11 cellular contexts compared by ENCODE assay signal in genomic region chr12:50625029-50625875, GRCh38.
DNase-seq lines count a peak whose midpoint lies in the region; ATAC-seq, FAIRE-seq and TF ChIP-seq lines count a peak whose summit lies in the region.
"Had no signal": no experiment of that assay in that cellular context is flagged by ENCODE, and none has a peak within 500 bp of the region (broad histone marks: within the 10 kb centered on the region; RNA-seq: fewer than 3 reads in every experiment).

No MANE protein-coding gene starts in this region.

- CTCF ChIA-PET in activated naive CD4-positive, alpha-beta T cell treated with anti-CD3 and anti-CD28 coated beads for 36 hours (lab: Charles Lee), result interaction anchor here (1.0 to 1.6 kb wide), 4 partner anchors 19 to 120 kb away, joined by 3 to 5 read pairs (median 4); partner anchors contain the start of gene DIP2B
- CTCF ChIA-PET in H1 (lab: Charles Lee; ENCODE audit: partially characterized antibody), result interaction anchor here (1.2 to 6.6 kb wide), 2 partner anchors 14 to 21 kb away, joined by 3 to 28 read pairs; no protein-coding TSS in a partner anchor

- no peak overlapping the region for H3K14ac ChIP-seq in H1 (ENCODE audit: insufficient read length)

- H2BK12ac ChIP-seq in H1 (ENCODE audit: low read depth, low read length), result no peak overlapping the region

- no peaks in the 10 kb centered on the region; the same call in 1 of the 2 replicates for H3K23me2 ChIP-seq in H1 (ENCODE audit: low read depth, low read length)

- TF ChIP-seq POLR2A in H1 (IDR thresholded peaks at IDR 0.05; ENCODE audit: control extremely low read depth in 1 of 2, low read depth in 2 of 2, low read length in 2 of 2), result no peak

- TF ChIP-seq CTCF in SU-DHL-6 (IDR thresholded peaks at IDR 0.05; ENCODE audit: insufficient read depth, low read length, poor library complexity, severe bottlenecking) (no peak), H1 (IDR thresholded peaks at IDR 0.05; ENCODE audit: control extremely low read depth in 1 of 3, insufficient read depth in 1 of 3, low read depth in 1 of 3, low read length in 3 of 3) (no peak)

- no peak overlapping the region for H3K9ac ChIP-seq in SU-DHL-6 (ENCODE audit: low read length)
- no peak overlapping the region for H3K9ac ChIP-seq in H1 (replicated peaks in 1 of 4; ENCODE audit: extremely low read depth in 1 of 4, low read depth in 3 of 4, low read length in 3 of 4)

- peak overlapping the region; percentile 36 for H3K4me2 ChIP-seq in SU-DHL-6 (ENCODE audit: low read depth, low read length, poor library complexity, severe bottlenecking)
- no peak overlapping the region for H3K4me2 ChIP-seq in H1 (ENCODE audit: insufficient read depth in 1 of 2, low read depth in 2 of 2, low read length in 2 of 2)

- no peak overlapping the region for H4K91ac ChIP-seq in H1 (replicated peaks; ENCODE audit: insufficient read length, low read length)

- H3K27ac ChIP-seq in SU-DHL-6 (ENCODE audit: low read depth, low read length) (peak overlapping the region; percentile 17; the same call in 1 of the 2 replicates), H1 (ENCODE audit: low read depth, low read length) (no peak overlapping the region), temporal lobe (ENCODE audit: low read depth, low read length) (peak overlapping the region; percentile 5)
- H3K27ac ChIP-seq: SJCRH30 had no signal

- peaks cover 46% of the 10 kb centered on the region for H3K4me1 Mint-ChIP-seq in activated naive CD4-positive, alpha-beta T cell treated with anti-CD3 and anti-CD28 coated beads for 36 hours (ENCODE audit: low read depth)

- peaks cover 8 to 22% (median 19%) of the 10 kb centered on the region in 4 experiments for H3K4me1 ChIP-seq in H1 (replicated peaks in 1 of 4; ENCODE audit: control insufficient read depth in 3 of 4, insufficient read depth in 4 of 4, low read length in 3 of 4)

- no peaks in the 10 kb centered on the region; the same call in 1 of the 2 replicates for H3F3A ChIP-seq in SU-DHL-6 (ENCODE audit: insufficient read depth)

- H2AFZ ChIP-seq in SU-DHL-6 (ENCODE audit: low read depth, low read length, severe bottlenecking) (no peak overlapping the region), H1 (ENCODE audit: low read length) (no peak overlapping the region)

- no peaks in the 10 kb centered on the region for H3K9me3 ChIP-seq in SU-DHL-6 (ENCODE audit: insufficient read depth, low read length)
- no peaks in the 10 kb centered on the region for H3K9me3 ChIP-seq in H1 (ENCODE audit: insufficient read depth in 2 of 2, low read depth in 1 of 2, low read length in 1 of 2)
- H3K9me3 ChIP-seq: SJCRH30 had no signal

- TF ChIP-seq RAD21 in H1 (IDR thresholded peaks at IDR 0.05 in 1 of 2, conservative IDR thresholded peaks at IDR 0.05 in 1 of 2; ENCODE audit: low read depth in 2 of 2, low read length in 2 of 2), result no peak

- no peak overlapping the region for H3K18ac ChIP-seq in H1 (ENCODE audit: extremely low read depth, low read length)

- H2AK5ac ChIP-seq in H1 (ENCODE audit: low read depth, low read length), result no peak overlapping the region; the same call in 1 of the 2 replicates

- intact Hi-C loops in activated naive CD4-positive, alpha-beta T cell treated with anti-CD3 and anti-CD28 coated beads for 36 hours (cut with micrococcal nuclease), result loop anchor here (1.0 to 10.0 kb wide), 5 partner anchors 14 to 403 kb away; partner anchors contain the start of gene SLC11A2

- H3K9me3 Mint-ChIP-seq in activated naive CD4-positive, alpha-beta T cell treated with anti-CD3 and anti-CD28 coated beads for 36 hours, result no peaks in the 10 kb centered on the region

- peak overlapping the region; percentile 65 for H3K27ac Mint-ChIP-seq in activated naive CD4-positive, alpha-beta T cell treated with anti-CD3 and anti-CD28 coated beads for 36 hours

- POLR2A ChIA-PET in H1 (lab: Charles Lee; ENCODE audit: partially characterized antibody), result interaction anchor here (0.7 kb wide), 1 partner anchor 19 kb away, joined by 3 read pairs; no protein-coding TSS in a partner anchor

- no peak overlapping the region for H3K4ac ChIP-seq in H1 (replicated peaks; ENCODE audit: insufficient read length, low read depth, low read length)

- no peak overlapping the region for H4K8ac ChIP-seq in H1 (ENCODE audit: extremely low read depth, insufficient read depth, low read length)

- H3K23ac ChIP-seq in H1 (ENCODE audit: insufficient read length), result no peak overlapping the region

- H3K56ac ChIP-seq in H1 (replicated peaks; ENCODE audit: insufficient read length, low read depth, low read length), result no peak overlapping the region

- no peak overlapping the region for H4K5ac ChIP-seq in H1 (ENCODE audit: insufficient read length, low read depth, low read length)

- H3K4me3 ChIP-seq in SU-DHL-6 (ENCODE audit: insufficient read depth, low read length, poor library complexity, severe bottlenecking), result no peak overlapping the region
- H3K4me3 ChIP-seq in H1 (ENCODE audit: extremely low read depth in 1 of 4, insufficient read depth in 2 of 4, low read depth in 3 of 4, low read length in 4 of 4), result no peak overlapping the region
- H3K4me3 ChIP-seq: SJCRH30 had no signal

- no peak for DNase-seq in activated naive CD4-positive, alpha-beta T cell treated with anti-CD3 and anti-CD28 coated beads for 36 hours
- DNase-seq in activated naive CD4-positive, alpha-beta T cell treated with anti-CD3 and anti-CD28 coated beads, Interleukin-2, amount 50 U/mL, for 16 hours, result no peak
- no peak for DNase-seq in H1 (ENCODE audit: low read depth in 1 of 2, low spot score in 2 of 2)
- DNase-seq in activated effector memory CD4-positive, alpha-beta T cell treated with anti-CD3 and anti-CD28 coated beads, Interleukin-2, amount 50 U/mL, for 16 hours, result no peak
- no peak for DNase-seq in DMS79 treated with DMSO at 0.1 percent for 48 hours (lab: John Stamatoyannopoulos, UW)
- DNase-seq: NCI-H510A; SJCRH30; stimulated activated CD4-positive, alpha-beta T cell treated with anti-CD3 and anti-CD28 coated beads, Interleukin-15, amount 100 ng/mL, for 24 hours had no signal

- H3K27me3 ChIP-seq in SU-DHL-6 (ENCODE audit: low read length), result no peaks in the 10 kb centered on the region
- no peaks in the 10 kb centered on the region for H3K27me3 ChIP-seq in H1 (replicated peaks in 1 of 4; ENCODE audit: control insufficient read depth in 3 of 4, extremely low read depth in 1 of 4, insufficient read depth in 3 of 4, low read length in 3 of 4)
- H3K27me3 ChIP-seq: SJCRH30 had no signal

- WGBS in H1 (ENCODE audit: extremely low coverage in 1 of 2, insufficient coverage in 1 of 2, insufficient read length in 1 of 2, insufficient replicate concordance in 2 of 2, low coverage in 1 of 2, low lambda C conversion rate in 2 of 2, missing lambda C conversion rate in 1 of 2), 2 experiments, result 66 to 100% methylated on average over 1 to 4 of the region's 4 CpGs

- H3K79me2 ChIP-seq in SU-DHL-6 (ENCODE audit: insufficient read depth, low read length) (no peaks in the 10 kb centered on the region), H1 (ENCODE audit: control insufficient read depth in 1 of 2, insufficient read depth in 2 of 2, low read length in 2 of 2) (peaks cover 0 to 32% of the 10 kb centered on the region in 2 experiments; a peak in 2 of 4 replicates)

- no peaks in the 10 kb centered on the region for H3K9me2 ChIP-seq in SU-DHL-6 (replicated peaks; ENCODE audit: insufficient read depth, low read length)

- no peak overlapping the region for H2BK20ac ChIP-seq in H1 (ENCODE audit: low read length)

- no peak overlapping the region for H2BK15ac ChIP-seq in H1 (ENCODE audit: low read length)

- ATAC-seq in HG03565 (IDR thresholded peaks at IDR 0.05; ENCODE audit: unreplicated experiment), result no peak

- H3K79me1 ChIP-seq in H1 (ENCODE audit: low read depth, low read length), result peaks cover 5% of the 10 kb centered on the region; the same call in 1 of the 2 replicates

- no peak for TF ChIP-seq EP300 in H1 (IDR thresholded peaks at IDR 0.05; ENCODE audit: borderline replicate concordance in 1 of 2, low read depth in 2 of 2, low read length in 2 of 2)

- no peak overlapping the region for H2BK120ac ChIP-seq in H1 (replicated peaks; ENCODE audit: low read depth, low read length)

- H3K36me3 ChIP-seq in SU-DHL-6 (ENCODE audit: low read length) (no peaks in the 10 kb centered on the region), H1 (ENCODE audit: control insufficient read depth in 2 of 4, insufficient read depth in 4 of 4, low read length in 3 of 4) (peaks cover 4 to 7% (median 6%) of the 10 kb centered on the region in 4 experiments; a peak in 6 of 8 replicates)

- H4K20me1 ChIP-seq in SU-DHL-6 (ENCODE audit: low read depth, low read length) (no peaks in the 10 kb centered on the region), H1 (replicated peaks in 1 of 2; ENCODE audit: control insufficient read depth in 1 of 2, insufficient read depth in 2 of 2, low read length in 2 of 2) (no peaks in the 10 kb centered on the region)

- no peaks in the 10 kb centered on the region for H3K27me3 Mint-ChIP-seq in activated naive CD4-positive, alpha-beta T cell treated with anti-CD3 and anti-CD28 coated beads for 36 hours (ENCODE audit: low read depth)

- no peak for FAIRE-seq in H1 (lab: Jason Lieb, UNC)

- H2BK5ac ChIP-seq in H1 (ENCODE audit: low read depth, low read length), result 0 out of 2 replicates have a peak overlapping the region, but pooled peaks have one; percentile 18

- H3K36me3 Mint-ChIP-seq in activated naive CD4-positive, alpha-beta T cell treated with anti-CD3 and anti-CD28 coated beads for 36 hours (ENCODE audit: low read depth), result peaks cover 14% of the 10 kb centered on the region

- H3K4me3 Mint-ChIP-seq in activated naive CD4-positive, alpha-beta T cell treated with anti-CD3 and anti-CD28 coated beads for 36 hours, result no peak overlapping the region

TF ChIP-seq in H1, 55 proteins besides CTCF, POLR2A, EP300 and RAD21:
- peak; percentile 34; the same call in 1 of the 2 replicates for TF ChIP-seq TEAD4 (IDR thresholded peaks at IDR 0.05; ENCODE audit: low read depth, low read length)
- no peak for TF ChIP-seq KDM4A (IDR thresholded peaks at IDR 0.05; ENCODE audit: low read depth, low read length, severe bottlenecking)
- no peak for TF ChIP-seq BCL11A (IDR thresholded peaks at IDR 0.05; ENCODE audit: low read depth in 2 of 2, low read length in 2 of 2)
- no peak for TF ChIP-seq ASH2L (IDR thresholded peaks at IDR 0.05; ENCODE audit: low read length)
- no peak for TF ChIP-seq NRF1 (IDR thresholded peaks at IDR 0.05; ENCODE audit: low read depth, low read length)
TF ChIP-seq in H1: peak in this region for 1.
